16 cellular contexts compared by ENCODE assay signal in genomic region chr4:38001927-38002326, GRCh38. TPM values are rescaled to one million over a fixed set of nuclear protein-coding genes. Genes with fewer than 3 reads are reported as not detected.
DNase-seq lines count a peak whose midpoint lies in the region; ATAC-seq and TF ChIP-seq lines count a peak whose summit lies in the region.
"Had no signal": no experiment of that assay in that cellular context is flagged by ENCODE, and none has a peak within 500 bp of the region (broad histone marks: within the 10 kb centered on the region; RNA-seq: fewer than 3 reads in every experiment).

No MANE protein-coding gene starts in this region.

- H3K4me3 ChIP-seq in HUES48 (ENCODE audit: low read depth, low read length) (no peak overlapping the region), endodermal cell (ENCODE audit: low read length) (no peak overlapping the region), mesendoderm (ENCODE audit: low read length) (no peak overlapping the region)
- H3K4me3 ChIP-seq: BLaER1 treated with 17β-estradiol and CSF1 and Interleukin-3, amounts not matched to agents 10 nM and 100 nM had no signal

- H3K23ac ChIP-seq in mesendoderm (ENCODE audit: low read length), result no peak overlapping the region

- no peak overlapping the region for H4K8ac ChIP-seq in mesendoderm (ENCODE audit: low read depth, low read length)

- no peak overlapping the region for H2BK15ac ChIP-seq in mesendoderm (replicated peaks; ENCODE audit: low read depth)

- no peak overlapping the region for H2BK5ac ChIP-seq in mesendoderm (ENCODE audit: low read length)

- peaks cover 24% of the 10 kb centered on the region for H3K79me1 ChIP-seq in mesendoderm (ENCODE audit: low read length)

- peak overlapping the region; percentile 2; the same call in 1 of the 2 replicates for H3K9ac ChIP-seq in HUES48 (ENCODE audit: low read depth, low read length)
- peak overlapping the region; percentile 6 for H3K9ac ChIP-seq in endodermal cell (ENCODE audit: extremely low read depth, low read length, poor library complexity, severe bottlenecking)
- H3K9ac ChIP-seq in mesendoderm (ENCODE audit: low read length), result no peak overlapping the region
- H3K9ac ChIP-seq: BLaER1 treated with 17β-estradiol and CSF1 and Interleukin-3, amounts not matched to agents 10 nM and 100 nM; KMS-11 had no signal

- H3K4ac ChIP-seq in mesendoderm (ENCODE audit: low read depth, low read length), result no peak overlapping the region

- peaks cover 66% of the 10 kb centered on the region for H3K4me1 Mint-ChIP-seq in endodermal cell
- peaks cover 26 to 81% (median 68%) of the 10 kb centered on the region in 4 donors for H3K4me1 Mint-ChIP-seq in naive thymus-derived CD8-positive, alpha-beta T cell

- H3K36me3 ChIP-seq in HUES48 (ENCODE audit: control insufficient read depth, insufficient read depth, low read length) (no peaks in the 10 kb centered on the region), endodermal cell (ENCODE audit: control insufficient read depth, insufficient read depth, low read length) (no peaks in the 10 kb centered on the region), mesendoderm (ENCODE audit: control insufficient read depth, insufficient read depth, low read length) (no peaks in the 10 kb centered on the region)

- H2AK5ac ChIP-seq in mesendoderm (ENCODE audit: low read length), result no peak overlapping the region

- H3K4me1 ChIP-seq in HUES48 (ENCODE audit: control insufficient read depth, insufficient read depth, low read length) (peaks cover 46% of the 10 kb centered on the region), endodermal cell (ENCODE audit: control insufficient read depth, insufficient read depth, low read length) (peaks cover 3% of the 10 kb centered on the region), mesendoderm (ENCODE audit: control insufficient read depth, low read depth, low read length) (peaks cover 28% of the 10 kb centered on the region)

- no peak overlapping the region for H3K4me2 ChIP-seq in mesendoderm (ENCODE audit: low read length)
- H3K4me2 ChIP-seq: BLaER1 treated with 17β-estradiol and CSF1 and Interleukin-3, amounts not matched to agents 10 nM and 100 nM; KMS-11 had no signal

- H3K36me3 Mint-ChIP-seq in endodermal cell (ENCODE audit: low read depth), result no peaks in the 10 kb centered on the region
- peaks cover 0 to 4% (median 0%) of the 10 kb centered on the region in 3 donors for H3K36me3 Mint-ChIP-seq in naive thymus-derived CD8-positive, alpha-beta T cell

- H3K27me3 ChIP-seq in HUES48 (ENCODE audit: control insufficient read depth, insufficient read depth, low read length) (no peaks in the 10 kb centered on the region), endodermal cell (ENCODE audit: control insufficient read depth, insufficient read depth, low read length, poor library complexity, severe bottlenecking) (no peaks in the 10 kb centered on the region), mesendoderm (ENCODE audit: insufficient read depth, low read length, poor library complexity) (no peaks in the 10 kb centered on the region)
- H3K27me3 ChIP-seq: BLaER1 treated with 17β-estradiol and CSF1 and Interleukin-3, amounts not matched to agents 10 nM and 100 nM had no signal

- no peak overlapping the region for H3K56ac ChIP-seq in mesendoderm (ENCODE audit: low read length)

- TF ChIP-seq CTCF in endodermal cell (conservative IDR thresholded peaks at IDR 0.05), result no peak

- no peak overlapping the region for H2BK120ac ChIP-seq in mesendoderm (ENCODE audit: low read depth, low read length)

- peaks cover 45% of the 10 kb centered on the region for H3K79me2 ChIP-seq in mesendoderm (ENCODE audit: control insufficient read depth, insufficient read depth, low read length)

- no peak for ATAC-seq in naive thymus-derived CD8-positive, alpha-beta T cell

- no peak overlapping the region for H4K5ac ChIP-seq in mesendoderm (ENCODE audit: low read length)

- peak overlapping the region; percentile 91 for H3K27ac Mint-ChIP-seq in endodermal cell
- no peak overlapping the region for H3K27ac Mint-ChIP-seq in naive thymus-derived CD8-positive, alpha-beta T cell

- H3K4me3 Mint-ChIP-seq in endodermal cell, result no peak overlapping the region
- no peak overlapping the region for H3K4me3 Mint-ChIP-seq in naive thymus-derived CD8-positive, alpha-beta T cell

- POLR2A ChIA-PET in naive thymus-derived CD8-positive, alpha-beta T cell (lab: Charles Lee), result no interaction called here

- no peaks in the 10 kb centered on the region for H3K9me3 Mint-ChIP-seq in endodermal cell
- no peaks in the 10 kb centered on the region for H3K9me3 Mint-ChIP-seq in naive thymus-derived CD8-positive, alpha-beta T cell

- no peaks in the 10 kb centered on the region for H3K27me3 Mint-ChIP-seq in endodermal cell (ENCODE audit: insufficient read depth)
- no peaks in the 10 kb centered on the region for H3K27me3 Mint-ChIP-seq in naive thymus-derived CD8-positive, alpha-beta T cell

- DNase-seq in endodermal cell, result peak; percentile 75
- peak; percentile 96 for DNase-seq in mesendoderm
- DNase-seq in naive thymus-derived CD8-positive, alpha-beta T cell, result no peak
- DNase-seq in central memory CD4-positive, alpha-beta T cell, result no peak
- no peak for DNase-seq in activated gamma-delta T cell (lab: John Stamatoyannopoulos, UW)
- DNase-seq in activated naive CD4-positive, alpha-beta T cell treated with anti-CD3 and anti-CD28 coated beads, Interleukin-2, amount 50 U/mL, for 16 hours, result no peak
- DNase-seq: DMS79, NCI-H1436, NCI-H1930, NCI-H345, NCI-H524 treated with DMSO at 0.1 percent for 48 hours had no signal

- H3K9me3 ChIP-seq in HUES48 (ENCODE audit: control insufficient read depth, insufficient read depth, low read length) (no peaks in the 10 kb centered on the region), endodermal cell (ENCODE audit: control insufficient read depth, low read length) (no peaks in the 10 kb centered on the region)
- H3K9me3 ChIP-seq: BLaER1 treated with 17β-estradiol and CSF1 and Interleukin-3, amounts not matched to agents 10 nM and 100 nM had no signal

- 43 to 50% methylated on average over 1 to 2 of the region's 3 CpGs for WGBS in endodermal cell (ENCODE audit: insufficient coverage in 1 of 2, insufficient read length in 1 of 2), 2 experiments
- no CpG with 5 or more reads among the region's 3 CpGs for WGBS in mesendoderm (ENCODE audit: extremely low coverage, insufficient coverage, low lambda C conversion rate)

- H3K18ac ChIP-seq in mesendoderm (ENCODE audit: low read length), result no peak overlapping the region

- H3K27ac ChIP-seq in HUES48 (ENCODE audit: low read depth, low read length) (peak overlapping the region; percentile 86), endodermal cell (ENCODE audit: low read depth, low read length) (no peak overlapping the region), mesendoderm (ENCODE audit: low read depth, low read length) (no peak overlapping the region)
- H3K27ac ChIP-seq: BLaER1 treated with 17β-estradiol and CSF1 and Interleukin-3, amounts not matched to agents 10 nM and 100 nM; KMS-11 had no signal

RNA-seq across cellular contexts. Expression of gene PTTG2, which starts 41.7 kb away (rescaled TPM):
- total RNA-seq in endodermal cell, result not detected
- not detected for polyA plus RNA-seq in endodermal cell (2013, experiment 1 of 2)
- polyA plus RNA-seq in endodermal cell (2013, experiment 2 of 2), result not detected
- not detected for polyA plus RNA-seq in mesendoderm (2013, experiment 1 of 2)
- not detected for polyA plus RNA-seq in mesendoderm (2013, experiment 2 of 2)
- 1 to 10 TPM; 1.6 to 1.7 TPM for total RNA-seq in naive thymus-derived CD8-positive, alpha-beta T cell
- not detected for polyA plus RNA-seq in naive thymus-derived CD8-positive, alpha-beta T cell
- total RNA-seq: A673, H4 had no signal

Comparison
In these comparisons a context has a peak if more than half of its experiments do, and no peak if none do; other contexts are left out.
1. DNase-seq: peak in endodermal cell (single experiment) and mesendoderm (single experiment); none in naive thymus-derived CD8-positive, alpha-beta T cell (0 of 10), central memory CD4-positive, alpha-beta T cell (single experiment), activated gamma-delta T cell (single experiment) and activated naive CD4-positive, alpha-beta T cell treated with anti-CD3 and anti-CD28 coated beads, Interleukin-2, amount 50 U/mL, for 16 hours (single experiment).